In the genomic region with DNA sequence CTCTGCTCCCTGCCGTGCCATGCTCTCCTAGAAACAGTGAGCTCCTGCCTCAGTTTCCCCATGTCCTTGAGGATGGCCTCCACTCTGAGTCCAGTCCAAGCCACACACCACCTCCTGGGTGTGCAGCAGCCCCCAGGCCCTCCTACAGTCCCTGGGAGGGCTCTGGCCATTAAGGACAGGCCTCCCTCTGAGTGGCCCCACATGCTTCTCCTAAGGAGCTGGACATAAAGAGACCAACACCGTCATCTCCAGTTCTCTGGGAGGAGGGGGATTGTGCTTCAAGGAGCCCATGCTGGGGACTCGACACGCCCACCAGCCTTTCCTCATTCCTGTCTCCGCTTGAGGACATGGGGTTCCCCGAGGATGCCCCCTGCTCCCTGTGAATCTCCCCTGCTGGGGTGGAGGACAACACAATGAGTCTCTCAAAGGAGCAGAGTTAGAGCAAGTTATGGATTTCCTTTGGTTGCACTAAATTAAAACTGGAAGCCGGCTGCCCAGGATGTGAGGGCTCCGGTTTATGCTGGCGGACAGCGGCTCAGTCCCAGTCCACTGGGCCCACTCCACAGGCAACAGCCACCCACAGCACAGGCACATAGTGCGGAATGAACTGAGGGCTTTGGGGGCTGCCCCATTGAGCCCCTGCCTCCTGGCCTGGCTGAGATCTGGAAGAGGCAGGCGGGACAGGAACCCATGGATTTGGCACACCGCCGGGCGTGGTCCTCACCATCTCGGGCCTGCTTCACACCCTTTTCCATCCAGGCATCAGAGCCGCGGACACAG, we compare ENCODE assay signal across 31 cellular contexts.
"Had no signal": no experiment of that assay in that cellular context is flagged by ENCODE, and none has a peak within 500 bp of the region (broad histone marks: within the 10 kb centered on the region; RNA-seq: fewer than 3 reads in every experiment).

No MANE protein-coding gene starts in this region.

- H3K27me3 ChIP-seq: colonic mucosa, gastrocnemius medialis, pancreas, right lobe of liver, upper lobe of right lung, uterus had no signal

- H3K4me1 ChIP-seq: colonic mucosa, gastrocnemius medialis, pancreas, right lobe of liver, transverse colon, upper lobe of right lung, uterus had no signal

- DNase-seq: colonic mucosa; effector CD8-positive, alpha-beta T cell; endodermal cell; foreskin fibroblast; gastrocnemius medialis; heart right ventricle; hypothalamus; immature natural killer cell; islet precursor cell; kidney glomerular epithelial cell; left colon; left ventricle myocardium inferior; lower lobe of right lung; naive thymus-derived CD8-positive, alpha-beta T cell; nephron progenitor cell; occipital lobe; retina; small intestine; stimulated activated CD4-positive, alpha-beta T cell treated with anti-CD3 and anti-CD28 coated beads, Interleukin-15, amount 100 ng/mL, for 24 hours; stimulated activated CD4-positive, alpha-beta T cell treated with anti-CD3 and anti-CD28 coated beads, Interleukin-2, amount 100 ng/mL, for 48 hours; stimulated activated naive CD4-positive, alpha-beta T cell; stimulated activated naive CD8-positive, alpha-beta T cell treated with anti-CD3 and anti-CD28 coated beads, Interleukin-15, amount 100 ng/mL, for 72 hours; transverse colon; upper lobe of right lung; uterus had no signal

- ATAC-seq: esophagus mucosa; gastrocnemius medialis; heart right ventricle; left colon; lower lobe of right lung; naive thymus-derived CD8-positive, alpha-beta T cell; pancreas; right lobe of liver; stimulated activated naive CD8-positive, alpha-beta T cell treated with anti-CD3 and anti-CD28 coated beads, Interleukin-15, amount 100 ng/mL, for 72 hours; upper lobe of right lung had no signal

- H3K9me3 Mint-ChIP-seq: dendritic cell treated with granulocyte-macrophage colony-stimulating factor and Interleukin-4, amounts not matched to agents 40 ng/mL and 50 ng/mL, for 4 days; endodermal cell; immature natural killer cell; naive thymus-derived CD8-positive, alpha-beta T cell; nephron progenitor cell; stimulated activated naive CD8-positive, alpha-beta T cell treated with anti-CD3 and anti-CD28 coated beads, Interleukin-15, amount 100 ng/mL, for 72 hours had no signal

- H3K36me3 Mint-ChIP-seq: immature natural killer cell; naive thymus-derived CD8-positive, alpha-beta T cell had no signal

- H3K4me3 ChIP-seq: colonic mucosa, gastrocnemius medialis, heart right ventricle, left ventricle myocardium inferior, lower lobe of right lung, pancreas, right lobe of liver, suprapubic skin, transverse colon, upper lobe of right lung, uterus had no signal

- H3K27ac ChIP-seq: colonic mucosa, epithelial cell of prostate, gastrocnemius medialis, heart right ventricle, left ventricle myocardium inferior, lower lobe of right lung, pancreas, right lobe of liver, suprapubic skin, transverse colon, upper lobe of right lung, uterus had no signal

- H3K36me3 ChIP-seq: colonic mucosa, gastrocnemius medialis, heart right ventricle, left ventricle myocardium inferior, lower lobe of right lung, pancreas, right lobe of liver, suprapubic skin, transverse colon, upper lobe of right lung, uterus had no signal

- H3K4me3 Mint-ChIP-seq: dendritic cell treated with granulocyte-macrophage colony-stimulating factor and Interleukin-4, amounts not matched to agents 40 ng/mL and 50 ng/mL, for 4 days; endodermal cell; naive thymus-derived CD8-positive, alpha-beta T cell; nephron progenitor cell; stimulated activated naive CD8-positive, alpha-beta T cell treated with anti-CD3 and anti-CD28 coated beads, Interleukin-15, amount 100 ng/mL, for 72 hours had no signal

- H3K9me3 ChIP-seq: colonic mucosa, gastrocnemius medialis, heart right ventricle, left ventricle myocardium inferior, lower lobe of right lung, pancreas, right lobe of liver, suprapubic skin, transverse colon, upper lobe of right lung, uterus had no signal

- H3K27ac Mint-ChIP-seq: dendritic cell treated with granulocyte-macrophage colony-stimulating factor and Interleukin-4, amounts not matched to agents 40 ng/mL and 50 ng/mL, for 4 days; endodermal cell; nephron progenitor cell had no signal
